In genomic region chr1:227793948-227794812, GRCh38 we compare ENCODE assay signal across 11 cellular contexts. TPM values are rescaled to one million over a fixed set of nuclear protein-coding genes. Genes with fewer than 3 reads are reported as not detected.
A peak's percentile ranks its signal among the peaks of the same experiment; 100 is the strongest.
DNase-seq lines count a peak whose midpoint lies in the region; FAIRE-seq and TF ChIP-seq lines count a peak whose summit lies in the region.
"Had no signal": no experiment of that assay in that cellular context is flagged by ENCODE, and none has a peak within 500 bp of the region (broad histone marks: within the 10 kb centered on the region; RNA-seq: fewer than 3 reads in every experiment).

No MANE protein-coding gene starts in this region.

- DNase-seq in AG04450 (ENCODE audit: low read depth, low spot score) (peak; percentile 85), MG63 (peak; percentile 99), coronary artery (ENCODE audit: low spot score) (peak; percentile 76), mesothelial cell of epicardium (ENCODE audit: low spot score in 2 of 2, unreplicated experiment in 2 of 2) (peak; percentile 64 to 67), KG1 (lab: John Stamatoyannopoulos, UW) (no peak), occipital lobe (lab: John Stamatoyannopoulos, UW) (no peak), RCC 7860 (ENCODE audit: low spot score) (no peak)
- no peak for DNase-seq in activated CD4-positive, alpha-beta T cell treated with anti-CD3 and anti-CD28 coated beads, Interleukin-2, amount 10 ng/mL, durations not matched to agents 24 days and 14 days
- DNase-seq: activated T-cell treated with anti-CD3 and anti-CD28 coated beads, Interleukin-2, amount 50 U/mL, for 1 hour; CD8-positive, alpha-beta T cell; immature natural killer cell had no signal

- H3K4me3 ChIP-seq in AG04450 (ENCODE audit: low read depth, low read length) (peak overlapping the region; percentile 34), MG63 (no peak overlapping the region), coronary artery (no peak overlapping the region)

- TF ChIP-seq CTCF in AG04450 (IDR thresholded peaks at IDR 0.05; ENCODE audit: low read depth, low read length) (no peak), coronary artery (IDR thresholded peaks at IDR 0.05) (no peak), mesothelial cell of epicardium (IDR thresholded peaks at IDR 0.05; ENCODE audit: unreplicated experiment) (no peak)

- H3K9me3 ChIP-seq in AG04450 (ENCODE audit: control insufficient read depth, insufficient read depth, low read length) (no peaks in the 10 kb centered on the region; the same call in 1 of the 2 replicates), MG63 (no peaks in the 10 kb centered on the region)

- intact Hi-C loops in activated CD4-positive, alpha-beta T cell treated with anti-CD3 and anti-CD28 coated beads, Interleukin-2, amount 10 ng/mL, durations not matched to agents 24 days and 14 days (cut with micrococcal nuclease): no loop called here

- H3K27ac ChIP-seq in AG04450 (ENCODE audit: low read depth, low read length): peak overlapping the region; percentile 89
- H3K27ac ChIP-seq in coronary artery: peak overlapping the region in 1 of 2 donors; percentile 1

- H3K27me3 ChIP-seq in AG04450 (ENCODE audit: control insufficient read depth, insufficient read depth, low read length): peaks cover 8% of the 10 kb centered on the region
- no peaks in the 10 kb centered on the region for H3K27me3 ChIP-seq in MG63

- FAIRE-seq in RCC 7860 (lab: Jason Lieb, UNC): no peak

- CTCF ChIA-PET in AG04450 (lab: Charles Lee): interaction anchor here (1.4 kb wide), 1 partner anchor 159 kb away, joined by 4 read pairs; no protein-coding TSS in a partner anchor

- peaks cover 52% of the 10 kb centered on the region for H3K4me1 Mint-ChIP-seq in mesothelial cell of epicardium
- H3K4me1 Mint-ChIP-seq in activated CD4-positive, alpha-beta T cell treated with anti-CD3 and anti-CD28 coated beads, Interleukin-2, amount 10 ng/mL, durations not matched to agents 24 days and 14 days: peaks cover 2% of the 10 kb centered on the region

- POLR2A ChIA-PET in AG04450 (lab: Yijun Ruan, JAX): interaction anchor here (0.6 to 1.3 kb wide), 10 partner anchors 12 to 296 kb away, joined by 3 to 8 read pairs (median 3); partner anchors contain the start of genes ARF1 and WNT9A

- no peaks in the 10 kb centered on the region for H3K36me3 Mint-ChIP-seq in mesothelial cell of epicardium
- no peaks in the 10 kb centered on the region for H3K36me3 Mint-ChIP-seq in activated CD4-positive, alpha-beta T cell treated with anti-CD3 and anti-CD28 coated beads, Interleukin-2, amount 10 ng/mL, durations not matched to agents 24 days and 14 days (ENCODE audit: low read depth)
- H3K36me3 Mint-ChIP-seq: CD8-positive, alpha-beta T cell; immature natural killer cell had no signal

- peak overlapping the region; percentile 70 for H3K27ac Mint-ChIP-seq in mesothelial cell of epicardium
- no peak overlapping the region for H3K27ac Mint-ChIP-seq in activated CD4-positive, alpha-beta T cell treated with anti-CD3 and anti-CD28 coated beads, Interleukin-2, amount 10 ng/mL, durations not matched to agents 24 days and 14 days
- H3K27ac Mint-ChIP-seq: CD8-positive, alpha-beta T cell; immature natural killer cell had no signal

- H3K27me3 Mint-ChIP-seq in mesothelial cell of epicardium (ENCODE audit: low read depth): peaks cover 2% of the 10 kb centered on the region
- peaks cover 6% of the 10 kb centered on the region for H3K27me3 Mint-ChIP-seq in activated CD4-positive, alpha-beta T cell treated with anti-CD3 and anti-CD28 coated beads, Interleukin-2, amount 10 ng/mL, durations not matched to agents 24 days and 14 days

- H3K9me3 Mint-ChIP-seq in mesothelial cell of epicardium: no peaks in the 10 kb centered on the region
- H3K9me3 Mint-ChIP-seq in activated CD4-positive, alpha-beta T cell treated with anti-CD3 and anti-CD28 coated beads, Interleukin-2, amount 10 ng/mL, durations not matched to agents 24 days and 14 days: no peaks in the 10 kb centered on the region
- H3K9me3 Mint-ChIP-seq: CD8-positive, alpha-beta T cell had no signal

- no peaks in the 10 kb centered on the region for H3K36me3 ChIP-seq in MG63

- no peak overlapping the region for H3K4me3 Mint-ChIP-seq in mesothelial cell of epicardium
- no peak overlapping the region for H3K4me3 Mint-ChIP-seq in activated CD4-positive, alpha-beta T cell treated with anti-CD3 and anti-CD28 coated beads, Interleukin-2, amount 10 ng/mL, durations not matched to agents 24 days and 14 days
- H3K4me3 Mint-ChIP-seq: CD8-positive, alpha-beta T cell; immature natural killer cell had no signal

RNA-seq across cellular contexts. Expression of gene PRSS38, which starts 21.3 kb away (rescaled TPM):
- polyA plus RNA-seq in AG04450 (2011; rRNA removed): not detected in 2 replicates
- polyA minus RNA-seq in AG04450 (2011; rRNA and poly(A)+ RNA removed): not detected in 2 replicates
- not detected in 2 replicates for total RNA-seq in MG63 (2014; rRNA removed; shearing (Covaris generic); ENCODE audit: low replicate concordance)
- total RNA-seq in mesothelial cell of epicardium (not detected in 3 replicates), occipital lobe (not detected)
- not detected in 2 replicates for total RNA-seq in activated CD4-positive, alpha-beta T cell treated with anti-CD3 and anti-CD28 coated beads, Interleukin-2, amount 10 ng/mL, durations not matched to agents 24 days and 14 days
- total RNA-seq: CD8-positive, alpha-beta T cell had no signal
- polyA plus RNA-seq: immature natural killer cell had no signal

RNA-seq across cellular contexts. Expression of gene SNAP47, which starts 58.9 kb away (rescaled TPM):
- polyA plus RNA-seq in AG04450 (2011; rRNA removed): 41.5 and 44.8 TPM in 2 replicates
- polyA minus RNA-seq in AG04450 (2011; rRNA and poly(A)+ RNA removed): 29.3 and 39.0 TPM in 2 replicates
- total RNA-seq in MG63 (2014; rRNA removed; shearing (Covaris generic); ENCODE audit: low replicate concordance): 55.5 and 59.8 TPM in 2 replicates
- total RNA-seq in mesothelial cell of epicardium (41.6 to 42.6 TPM (median 41.8 TPM) in 3 replicates), occipital lobe (59.3 TPM)
- total RNA-seq in activated CD4-positive, alpha-beta T cell treated with anti-CD3 and anti-CD28 coated beads, Interleukin-2, amount 10 ng/mL, durations not matched to agents 24 days and 14 days: 28.6 and 30.9 TPM in 2 replicates

RNA-seq across cellular contexts. Expression of gene JMJD4, which starts 59.1 kb away (rescaled TPM):
- polyA plus RNA-seq in AG04450 (2011; rRNA removed): 13.4 and 20.1 TPM in 2 replicates
- polyA minus RNA-seq in AG04450 (2011; rRNA and poly(A)+ RNA removed): 38.1 and 48.8 TPM in 2 replicates
- total RNA-seq in MG63 (2014; rRNA removed; shearing (Covaris generic); ENCODE audit: low replicate concordance): 40.2 and 63.4 TPM in 2 replicates
- total RNA-seq in mesothelial cell of epicardium (20.6 to 26.4 TPM (median 20.8 TPM) in 3 replicates), occipital lobe (17.2 TPM)
- 34.8 and 35.1 TPM in 2 replicates for total RNA-seq in activated CD4-positive, alpha-beta T cell treated with anti-CD3 and anti-CD28 coated beads, Interleukin-2, amount 10 ng/mL, durations not matched to agents 24 days and 14 days

Comparison
In these comparisons a context has a peak if more than half of its experiments do, and no peak if none do; other contexts are left out.
1. DNase-seq: peak in AG04450 (single experiment), MG63 (single experiment), coronary artery (single experiment) and mesothelial cell of epicardium (2 of 2); none in KG1 (single experiment), occipital lobe (single experiment), activated CD4-positive, alpha-beta T cell treated with anti-CD3 and anti-CD28 coated beads, Interleukin-2, amount 10 ng/mL, durations not matched to agents 24 days and 14 days (single experiment) and RCC 7860 (single experiment).